Comparison of ENCODE assay signal across 1 cellular context in genomic region chr1:145845514-145846161, GRCh38.
TF ChIP-seq lines count a peak whose summit lies in the region.

Gene NUDT17, plus strand, starts transcription at chr1:145845630. Its CDS starts 11 bp downstream, at chr1:145845641.

TF ChIP-seq in HepG2, 621 proteins besides CTCF, POLR2A, EP300 and RAD21 (continued from another document and continues in another):
- TF ChIP-seq ZNF33A (CRISPR knock-in tag; IDR thresholded peaks at IDR 0.05; ENCODE audit: borderline replicate concordance) (no peak), MXI1 (IDR thresholded peaks at IDR 0.05; ENCODE audit: borderline replicate concordance, low read depth, low read length) (no peak; the same call in 2 of the 3 replicates), DMAP1 (CRISPR knock-in tag; IDR thresholded peaks at IDR 0.05) (peak; percentile 41; the same call in 1 of the 2 replicates), YEATS2 (CRISPR knock-in tag; IDR thresholded peaks at IDR 0.05; ENCODE audit: borderline replicate concordance) (no peak; the same call in 1 of the 2 replicates), ZFP36L2 (CRISPR knock-in tag; IDR thresholded peaks at IDR 0.05) (no peak), MXD4 (CRISPR knock-in tag; IDR thresholded peaks at IDR 0.05) (no peak), DDIT3 (CRISPR knock-in tag; IDR thresholded peaks at IDR 0.05) (no peak), STAT6 (CRISPR knock-in tag; IDR thresholded peaks at IDR 0.05; ENCODE audit: borderline replicate concordance) (no peak), ZNF703 (CRISPR knock-in tag; IDR thresholded peaks at IDR 0.05; ENCODE audit: borderline replicate concordance) (no peak), HOXA7 (CRISPR knock-in tag; IDR thresholded peaks at IDR 0.05) (no peak), KLF12 (CRISPR knock-in tag; IDR thresholded peaks at IDR 0.05; ENCODE audit: borderline replicate concordance) (no peak), JUN (CRISPR knock-in tag; IDR thresholded peaks at IDR 0.05) (no peak), RBM22 (optimal IDR thresholded peaks at IDR 0.05; ENCODE audit: low read length) (peak; percentile 30), CHCHD3 (CRISPR knock-in tag; IDR thresholded peaks at IDR 0.05) (no peak), ZNF614 (CRISPR knock-in tag; IDR thresholded peaks at IDR 0.05; ENCODE audit: borderline replicate concordance) (0 out of 2 replicates have a peak, but pooled peaks have one; percentile 27), RFXAP (CRISPR knock-in tag; IDR thresholded peaks at IDR 0.05; ENCODE audit: borderline replicate concordance) (no peak), RARG (CRISPR knock-in tag; IDR thresholded peaks at IDR 0.05; ENCODE audit: low read depth) (no peak), ZBTB37 (CRISPR knock-in tag; IDR thresholded peaks at IDR 0.05) (0 out of 2 replicates have a peak, but pooled peaks have one; percentile 37), DMTF1 (CRISPR knock-in tag; IDR thresholded peaks at IDR 0.05) (no peak), ATM (IDR thresholded peaks at IDR 0.05; ENCODE audit: borderline replicate concordance) (no peak), ZNF224 (CRISPR knock-in tag; IDR thresholded peaks at IDR 0.05) (no peak), ZNF749 (CRISPR knock-in tag; IDR thresholded peaks at IDR 0.05; ENCODE audit: borderline replicate concordance) (no peak), RXRA (CRISPR knock-in tag; IDR thresholded peaks at IDR 0.05) (peak; percentile 40; the same call in 1 of the 2 replicates), ZNF513 (CRISPR knock-in tag; conservative IDR thresholded peaks at IDR 0.05) (no peak), ZNF674 (CRISPR knock-in tag; IDR thresholded peaks at IDR 0.05; ENCODE audit: low read depth) (no peak; the same call in 1 of the 2 replicates), ZNF230 (CRISPR knock-in tag; IDR thresholded peaks at IDR 0.05) (0 out of 2 replicates have a peak, but pooled peaks have one; percentile 16), SMAD1 (CRISPR knock-in tag; IDR thresholded peaks at IDR 0.05; ENCODE audit: borderline replicate concordance, low read depth) (no peak), NR3C1 (CRISPR knock-in tag; IDR thresholded peaks at IDR 0.05) (no peak), KLF16 (CRISPR knock-in tag; IDR thresholded peaks at IDR 0.05) (peak in 1 of 2 experiments; percentile 63; a peak in 1 of 4 replicates), ARNTL (CRISPR knock-in tag; IDR thresholded peaks at IDR 0.05) (no peak), ZSCAN12 (CRISPR knock-in tag; IDR thresholded peaks at IDR 0.05) (no peak), SALL2 (CRISPR knock-in tag; IDR thresholded peaks at IDR 0.05) (0 out of 2 replicates have a peak, but pooled peaks have one; percentile 41), ZNF746 (CRISPR knock-in tag; IDR thresholded peaks at IDR 0.05) (0 out of 2 replicates have a peak, but pooled peaks have one; percentile 36), TEAD3 (CRISPR knock-in tag; optimal IDR thresholded peaks at IDR 0.05; ENCODE audit: borderline replicate concordance) (peak; percentile 55), EEA1 (CRISPR knock-in tag; IDR thresholded peaks at IDR 0.05; ENCODE audit: borderline replicate concordance) (no peak; the same call in 1 of the 2 replicates), PTBP1 (IDR thresholded peaks at IDR 0.05; ENCODE audit: low read depth, low read length, poor library complexity, severe bottlenecking) (no peak), ZNF788 (CRISPR knock-in tag; IDR thresholded peaks at IDR 0.05; ENCODE audit: borderline replicate concordance) (0 out of 2 replicates have a peak, but pooled peaks have one; percentile 73), ZNF512 (CRISPR knock-in tag; IDR thresholded peaks at IDR 0.05) (no peak), SMAD9 (CRISPR knock-in tag; IDR thresholded peaks at IDR 0.05) (no peak; the same call in 1 of the 2 replicates), POGK (CRISPR knock-in tag; conservative IDR thresholded peaks at IDR 0.05) (peak; percentile 63), TFE3 (CRISPR knock-in tag; IDR thresholded peaks at IDR 0.05) (0 out of 2 replicates have a peak, but pooled peaks have one; percentile 44), ZBTB39 (CRISPR knock-in tag; IDR thresholded peaks at IDR 0.05) (no peak), ZBTB8A (CRISPR knock-in tag; IDR thresholded peaks at IDR 0.05; ENCODE audit: borderline replicate concordance, low read depth) (no peak), FIP1L1 (IDR thresholded peaks at IDR 0.05; ENCODE audit: borderline replicate concordance, insufficient read depth, low read depth, low read length) (no peak), ZNF275 (CRISPR knock-in tag; IDR thresholded peaks at IDR 0.05; ENCODE audit: borderline replicate concordance) (no peak), GPBP1L1 (CRISPR knock-in tag; IDR thresholded peaks at IDR 0.05) (no peak)
